In the genomic region with DNA sequence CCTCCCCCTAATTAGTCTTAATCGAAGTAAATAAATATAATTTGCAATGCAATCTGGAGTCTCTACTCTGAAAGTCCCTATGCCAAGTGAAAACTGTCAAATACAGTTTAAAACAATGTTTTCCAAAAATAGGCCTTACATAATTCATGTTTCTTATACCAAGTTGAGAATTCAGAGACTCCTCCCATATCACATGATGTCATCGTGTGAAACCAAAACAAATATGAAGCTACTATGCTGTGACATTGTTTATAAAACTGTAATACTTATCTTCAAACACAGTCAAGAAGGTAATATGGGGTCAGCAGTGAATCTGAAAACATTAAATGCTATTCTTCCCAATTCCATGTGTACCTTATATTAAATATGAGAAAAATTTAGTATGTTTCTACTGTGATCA, we compare ENCODE assay signal across 23 cellular contexts.
"Had no signal": no experiment of that assay in that cellular context is flagged by ENCODE, and none has a peak within 500 bp of the region (broad histone marks: within the 10 kb centered on the region; RNA-seq: fewer than 3 reads in every experiment).

No MANE protein-coding gene starts in this region.

- H2AFZ ChIP-seq: hepatocyte had no signal

- H3K27me3 ChIP-seq: colonic mucosa, esophagus muscularis mucosa, foreskin keratinocyte, gastroesophageal sphincter, heart left ventricle, hepatocyte, left lung had no signal

- H3K4me2 ChIP-seq: hepatocyte had no signal

- H3K79me2 ChIP-seq: hepatocyte had no signal

- H3K9me3 ChIP-seq: colonic mucosa, esophagus muscularis mucosa, gastroesophageal sphincter, heart left ventricle, left lung, lower lobe of right lung, mucosa of descending colon had no signal

- DNase-seq: colonic mucosa; cortex of kidney; effector CD8-positive, alpha-beta T cell; effector memory CD8-positive, alpha-beta T cell; endodermal cell; foreskin keratinocyte; heart left ventricle; immature natural killer cell; left cardiac atrium; left lung; left ventricle myocardium superior; lower lobe of right lung; mesenchymal stem cell; mucosa of descending colon; naive B cell; naive thymus-derived CD8-positive, alpha-beta T cell had no signal

- H3K27ac ChIP-seq: colonic mucosa, esophagus muscularis mucosa, foreskin keratinocyte, gastroesophageal sphincter, heart left ventricle, hepatocyte, left lung, lower lobe of right lung had no signal

- FAIRE-seq: endometrium, frontal cortex, islet of Langerhans, keratinocyte had no signal

- H3K36me3 ChIP-seq: colonic mucosa, esophagus muscularis mucosa, gastroesophageal sphincter, heart left ventricle, left lung, lower lobe of right lung had no signal

- H3K4me3 ChIP-seq: colonic mucosa, esophagus muscularis mucosa, gastroesophageal sphincter, heart left ventricle, hepatocyte, left lung, lower lobe of right lung, mucosa of descending colon had no signal

- H3K4me1 ChIP-seq: colonic mucosa, foreskin keratinocyte, heart left ventricle, left lung, lower lobe of right lung had no signal

- ATAC-seq: effector memory CD8-positive, alpha-beta T cell; foreskin keratinocyte; gastroesophageal sphincter; heart left ventricle; left cardiac atrium; left lung; left ventricle myocardium superior; lower lobe of right lung; mucosa of descending colon; naive thymus-derived CD8-positive, alpha-beta T cell had no signal
